ENCODE assay signal across 8 cellular contexts in the genomic region with DNA sequence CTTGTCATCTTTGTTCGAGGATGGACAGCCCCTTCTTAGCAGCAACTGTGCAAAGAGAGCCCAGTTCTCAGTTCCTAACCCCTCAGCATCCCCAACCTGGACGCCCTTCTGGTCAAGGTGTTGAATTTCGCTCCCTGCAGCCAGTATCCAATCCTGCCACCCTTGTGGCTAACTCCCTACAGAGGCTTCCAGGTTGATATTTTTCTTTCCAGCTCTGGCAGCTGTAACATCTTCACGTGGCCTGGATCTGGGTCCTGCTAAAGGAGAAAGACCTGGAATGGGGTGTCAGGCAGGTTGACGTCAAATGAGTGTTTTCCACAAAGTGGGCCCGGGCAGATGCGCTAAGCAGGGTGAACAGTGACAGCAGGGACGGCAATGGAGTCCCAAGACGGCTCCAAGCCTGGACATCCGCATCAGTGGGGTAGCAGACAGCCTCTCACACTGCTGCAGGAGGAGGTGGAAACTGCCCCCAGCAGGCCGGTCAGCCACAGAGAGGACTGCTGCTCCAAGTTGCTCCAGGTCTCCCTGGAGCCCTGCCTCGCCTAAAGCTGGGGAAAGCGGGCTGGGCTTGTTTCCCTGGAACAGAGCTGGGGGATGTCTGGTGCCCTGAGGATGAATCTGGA. TPM values are rescaled to one million over a fixed set of nuclear protein-coding genes. Genes with fewer than 3 reads are reported as not detected.
DNase-seq lines count a peak whose midpoint lies in the region; ATAC-seq and TF ChIP-seq lines count a peak whose summit lies in the region.

No MANE protein-coding gene starts in this region.

- H3K4me3 ChIP-seq in breast epithelium (peak overlapping the region; percentile 93 to 97 (median 96)), mucosa of rectum (ENCODE audit: low read length in 2 of 2) (peak overlapping the region; percentile 76 to 83)

- TF ChIP-seq CTCF in 22Rv1 (IDR thresholded peaks at IDR 0.05) = no peak
- TF ChIP-seq CTCF in breast epithelium (IDR thresholded peaks at IDR 0.05) = no peak
- no peak for TF ChIP-seq CTCF in GM20000 (IDR thresholded peaks at IDR 0.05; ENCODE audit: extremely low read depth, missing control alignments)

- intact Hi-C loops in breast epithelium (cut with DNase I; ENCODE audit: low total_unique reads) = no loop called here

- no peak for ATAC-seq in GM18517 (IDR thresholded peaks at IDR 0.05; ENCODE audit: unreplicated experiment)

- H3K9me3 ChIP-seq in breast epithelium (no peaks in the 10 kb centered on the region), mucosa of rectum (ENCODE audit: control insufficient read depth in 2 of 2, low read length in 2 of 2) (no peaks in the 10 kb centered on the region)

- TF ChIP-seq POLR2A in breast epithelium (IDR thresholded peaks at IDR 0.05) = no peak

- H3K27me3 ChIP-seq in breast epithelium (no peaks in the 10 kb centered on the region), mucosa of rectum (ENCODE audit: control insufficient read depth in 2 of 2, insufficient read depth in 2 of 2, low read length in 2 of 2) (peaks cover 0 to 3% of the 10 kb centered on the region in 2 donors)

- H3K36me3 ChIP-seq in breast epithelium = no peaks in the 10 kb centered on the region
- H3K36me3 ChIP-seq in mucosa of rectum (ENCODE audit: control insufficient read depth in 2 of 2, insufficient read depth in 2 of 2, low read length in 2 of 2) = peaks cover 12 to 26% of the 10 kb centered on the region in 2 donors

- DNase-seq in HT-29 (ENCODE audit: low spot score) (peak; percentile 49), breast epithelium (ENCODE audit: low spot score in 2 of 2) (no peak), H4 (ENCODE audit: low spot score) (no peak), iPS-NIHi11 (ENCODE audit: low spot score) (no peak), GM20000 (ENCODE audit: low spot score) (no peak)

- peak overlapping the region; percentile 82 for H3K27ac ChIP-seq in 22Rv1
- peak overlapping the region; percentile 91 for H3K27ac ChIP-seq in breast epithelium
- peak overlapping the region in 1 of 2 donors; percentile 85 for H3K27ac ChIP-seq in mucosa of rectum (ENCODE audit: low read depth in 2 of 2, low read length in 2 of 2)

- peak overlapping the region; percentile 84 for H3K9ac ChIP-seq in mucosa of rectum (ENCODE audit: low read depth in 1 of 2, low read length in 2 of 2)

- H3K4me1 ChIP-seq in breast epithelium = no peaks in the 10 kb centered on the region
- peaks cover 13% of the 10 kb centered on the region in 2 donors for H3K4me1 ChIP-seq in mucosa of rectum (ENCODE audit: control insufficient read depth in 2 of 2, insufficient read depth in 2 of 2, low read length in 2 of 2)

RNA-seq across cellular contexts. Expression of a gene that starts 1.0 kb away (rescaled TPM):
- 47.2 and 53.6 TPM in 2 replicates for total RNA-seq in HT-29 (2014; rRNA removed; shearing (Covaris generic))
- 10 to 100 TPM; 23.0 to 32.8 (median 28.2) TPM for total RNA-seq in breast epithelium
- total RNA-seq in H4 (2014; rRNA removed; shearing (Covaris generic)) = 16.2 and 16.7 TPM in 2 replicates

RNA-seq across cellular contexts. Expression of a gene that starts 18.7 kb away (rescaled TPM):
- 1.3 and 2.7 TPM in 2 replicates for total RNA-seq in HT-29 (2014; rRNA removed; shearing (Covaris generic))
- 1 to 10 TPM in 1 of 3 donors, under 1 TPM in 1, not detected in 1; 0.32 to 1.2 TPM for total RNA-seq in breast epithelium
- 0.14 TPM in 1 of 2 replicates, not detected in the other for total RNA-seq in H4 (2014; rRNA removed; shearing (Covaris generic))

RNA-seq across cellular contexts. Expression of a gene that starts 37.3 kb away (rescaled TPM):
- not detected in 2 replicates for total RNA-seq in HT-29 (2014; rRNA removed; shearing (Covaris generic))
- not detected for total RNA-seq in breast epithelium
- total RNA-seq in H4 (2014; rRNA removed; shearing (Covaris generic)) = 0.78 TPM in 1 of 2 replicates, not detected in the other

RNA-seq across cellular contexts. Expression of a gene that starts 55.7 kb away (rescaled TPM):
- total RNA-seq in HT-29 (2014; rRNA removed; shearing (Covaris generic)) = 142 and 150 TPM in 2 replicates
- total RNA-seq in breast epithelium = 10 to 100 TPM; 24.3 to 44.6 (median 38.2) TPM
- total RNA-seq in H4 (2014; rRNA removed; shearing (Covaris generic)) = 17.0 and 19.6 TPM in 2 replicates
